ENCODE assay signal across 15 cellular contexts in the genomic region with DNA sequence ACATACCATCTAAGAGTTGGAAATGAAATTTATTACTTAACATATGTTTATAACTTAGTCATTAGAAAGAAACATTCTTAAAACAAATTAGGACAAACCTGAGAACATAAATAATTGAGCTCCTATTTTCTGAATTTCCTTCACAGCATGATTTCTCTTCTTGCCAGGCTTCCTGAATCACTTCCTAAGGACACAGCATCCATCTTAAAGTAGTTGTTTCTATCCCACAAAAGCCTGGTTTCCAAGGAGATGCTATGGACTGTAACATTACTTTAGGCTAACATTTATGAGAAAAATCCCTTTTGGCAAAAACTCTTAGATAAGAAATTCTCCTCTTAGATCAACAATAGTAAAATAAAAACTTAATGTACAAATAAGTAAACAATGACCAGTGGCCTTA.
A peak's percentile ranks its signal among the peaks of the same experiment; 100 is the strongest.
DNase-seq lines count a peak whose midpoint lies in the region; ATAC-seq and TF ChIP-seq lines count a peak whose summit lies in the region.
"Had no signal": no experiment of that assay in that cellular context is flagged by ENCODE, and none has a peak within 500 bp of the region (broad histone marks: within the 10 kb centered on the region; RNA-seq: fewer than 3 reads in every experiment).

No MANE protein-coding gene starts in this region.

- H3K18ac ChIP-seq in IMR-90 (ENCODE audit: low read depth, low read length) (no peak overlapping the region), mesenchymal stem cell (ENCODE audit: low read depth in 1 of 2, low read length in 2 of 2) (no peak overlapping the region)

- H2AK5ac ChIP-seq in IMR-90 (ENCODE audit: low read depth, low read length): no peak overlapping the region
- H2AK5ac ChIP-seq in mesenchymal stem cell (ENCODE audit: low read length, severe bottlenecking): no peak overlapping the region

- H2BK12ac ChIP-seq in mesenchymal stem cell (ENCODE audit: low read length in 2 of 2): no peak overlapping the region

- H3K9me1 ChIP-seq in IMR-90 (ENCODE audit: insufficient read depth, low read length): no peaks in the 10 kb centered on the region

- H3K79me1 ChIP-seq in IMR-90 (ENCODE audit: low read depth in 1 of 2, low read length in 2 of 2) (peaks cover 6 to 14% of the 10 kb centered on the region in 2 experiments; a peak in 2 of 4 replicates), mesenchymal stem cell (replicated peaks; ENCODE audit: low read length, poor library complexity, severe bottlenecking) (peaks cover 16% of the 10 kb centered on the region)

- no peaks in the 10 kb centered on the region for H4K20me1 ChIP-seq in IMR-90 (ENCODE audit: insufficient read depth, low read length)
- H4K20me1 ChIP-seq: BLaER1 had no signal

- BruUV-seq in IMR-90 (replicated peaks; lab: Mats Ljungman, UMichigan): no TSS peak

- no peak overlapping the region for H3K14ac ChIP-seq in IMR-90 (replicated peaks; ENCODE audit: low read depth, low read length)
- no peak overlapping the region for H3K14ac ChIP-seq in mesenchymal stem cell (ENCODE audit: low read length in 2 of 2)

- H2AK9ac ChIP-seq in IMR-90 (replicated peaks; ENCODE audit: low read depth, low read length, poor library complexity): no peak overlapping the region

- H2BK20ac ChIP-seq in IMR-90 (ENCODE audit: low read depth, low read length): no peak overlapping the region

- TF ChIP-seq RAD21 in IMR-90 (IDR thresholded peaks at IDR 0.05; ENCODE audit: low read length): no peak

- DNase-seq in IMR-90 (peak; percentile 17), mesenchymal stem cell (no peak), middle frontal gyrus (ENCODE audit: extremely low spot score, low spot score) (no peak), NCI-H526 treated with DMSO at 0.1 percent for 48 hours (lab: John Stamatoyannopoulos, UW) (no peak)
- DNase-seq: CD8-positive, alpha-beta memory T cell; DMS 273 treated with DMSO at 0.1 percent for 48 hours; MV-4-11; NCI-H1417 treated with DMSO at 0.1 percent for 48 hours; NCI-H2029 treated with DMSO at 0.1 percent for 48 hours; NCI-H226 had no signal

- TF ChIP-seq CTCF in IMR-90 (conservative IDR thresholded peaks at IDR 0.05; ENCODE audit: low read depth, low read length): no peak

- H4K5ac ChIP-seq in IMR-90 (ENCODE audit: low read depth, low read length): no peak overlapping the region

- H3K56ac ChIP-seq in IMR-90 (ENCODE audit: extremely low read depth, insufficient read depth, low read length): no peak overlapping the region

- dilution Hi-C loops in IMR-90 (cut with HindIII; ENCODE audit: low sequenced_read_pairs, unreplicated experiment): no loop called here

- H2BK15ac ChIP-seq in IMR-90 (ENCODE audit: low read depth, low read length) (no peak overlapping the region), mesenchymal stem cell (ENCODE audit: low read depth, poor library complexity, severe bottlenecking) (no peak overlapping the region)

- H3K9ac ChIP-seq in IMR-90 (ENCODE audit: low read depth, low read length) (no peak overlapping the region), mesenchymal stem cell (ENCODE audit: low read length) (peak overlapping the region; percentile 43)
- H3K9ac ChIP-seq: BLaER1 had no signal

- H2BK120ac ChIP-seq in IMR-90 (ENCODE audit: low read depth, low read length) (no peak overlapping the region), mesenchymal stem cell (ENCODE audit: low read depth, low read length) (no peak overlapping the region)

- in situ Hi-C loops in IMR-90 (cut with MboI; ENCODE audit: low sequenced_read_pairs): loop anchor here (5.0 to 25.0 kb wide), 3 partner anchors 222 to 632 kb away; no protein-coding TSS in a partner anchor

- CTCF ChIA-PET in IMR-90 (lab: Yijun Ruan, JAX): interaction anchor here (0.7 kb wide), 1 partner anchor 224 kb away, joined by 3 read pairs; no protein-coding TSS in a partner anchor

- H4K91ac ChIP-seq in IMR-90 (ENCODE audit: insufficient read depth, low read depth, low read length) (no peak overlapping the region), mesenchymal stem cell (ENCODE audit: low read length) (no peak overlapping the region)

- no peak for TF ChIP-seq POLR2A in IMR-90 (IDR thresholded peaks at IDR 0.05; ENCODE audit: low read depth, low read length)

- H3K4ac ChIP-seq in IMR-90 (ENCODE audit: low read depth, low read length) (no peak overlapping the region), mesenchymal stem cell (ENCODE audit: low read depth in 1 of 2, low read length in 2 of 2) (no peak overlapping the region)

- H3K9me3 ChIP-seq in IMR-90 (ENCODE audit: control insufficient read depth, insufficient read depth, low read length): no peaks in the 10 kb centered on the region
- H3K9me3 ChIP-seq in ectodermal cell (ENCODE audit: control insufficient read depth, low read length): no peaks in the 10 kb centered on the region
- H3K9me3 ChIP-seq in mesenchymal stem cell (ENCODE audit: control insufficient read depth, low read length): no peaks in the 10 kb centered on the region

- H3K4me1 ChIP-seq in IMR-90 (ENCODE audit: control insufficient read depth, insufficient read depth, low read length) (peaks cover 4% of the 10 kb centered on the region), ectodermal cell (ENCODE audit: control insufficient read depth, insufficient read depth, low read length) (no peaks in the 10 kb centered on the region), mesenchymal stem cell (ENCODE audit: control insufficient read depth, insufficient read depth, low read depth, low read length) (no peaks in the 10 kb centered on the region)
- H3K4me1 ChIP-seq: BLaER1 had no signal

- POLR2A ChIA-PET in IMR-90 (lab: Charles Lee; ENCODE audit: unreplicated experiment): no interaction called here

- no peak overlapping the region for H2AFZ ChIP-seq in IMR-90 (replicated peaks; ENCODE audit: low read length, poor library complexity)
- no peak overlapping the region for H2AFZ ChIP-seq in mesenchymal stem cell (ENCODE audit: low read depth, low read length)

- ATAC-seq in IMR-90 (ENCODE audit: low read depth) (no peak), HG03469 (IDR thresholded peaks at IDR 0.05; ENCODE audit: unreplicated experiment) (no peak), HG02852 (IDR thresholded peaks at IDR 0.05; ENCODE audit: unreplicated experiment) (no peak)

- H3K4me3 ChIP-seq in IMR-90 (ENCODE audit: insufficient read depth, low read depth, low read length) (no peak overlapping the region), ectodermal cell (ENCODE audit: insufficient read depth, low read depth, low read length) (no peak overlapping the region), mesenchymal stem cell (ENCODE audit: insufficient read depth in 1 of 2, low read depth in 1 of 2, low read length in 2 of 2) (no peak overlapping the region)
- H3K4me3 ChIP-seq: BLaER1 had no signal

- H3K23ac ChIP-seq in IMR-90 (ENCODE audit: low read depth, low read length) (no peak overlapping the region), mesenchymal stem cell (ENCODE audit: low read length in 2 of 2) (no peak overlapping the region)

- H3K4me2 ChIP-seq in IMR-90 (ENCODE audit: low read depth, low read length) (no peak overlapping the region), mesenchymal stem cell (ENCODE audit: low read length, poor library complexity, severe bottlenecking) (no peak overlapping the region)
- H3K4me2 ChIP-seq: BLaER1 had no signal

- no peak overlapping the region for H2BK5ac ChIP-seq in IMR-90 (ENCODE audit: low read depth, low read length, poor library complexity, severe bottlenecking)
- H2BK5ac ChIP-seq in mesenchymal stem cell (ENCODE audit: low read depth, low read length, poor library complexity, severe bottlenecking): no peak overlapping the region

- H4K8ac ChIP-seq in IMR-90 (ENCODE audit: low read depth in 2 of 2, low read length in 2 of 2) (no peak overlapping the region), mesenchymal stem cell (ENCODE audit: low read length) (no peak overlapping the region)

- H3K27ac ChIP-seq in IMR-90 (ENCODE audit: insufficient read depth, low read length) (no peak overlapping the region), ectodermal cell (ENCODE audit: insufficient read depth, low read depth, low read length, poor library complexity, severe bottlenecking) (peak overlapping the region; percentile 69), mesenchymal stem cell (ENCODE audit: low read length, poor library complexity, severe bottlenecking) (no peak overlapping the region)
- H3K27ac ChIP-seq: BLaER1, RWPE1 had no signal

- H3K36me3 ChIP-seq in IMR-90 (ENCODE audit: control insufficient read depth, insufficient read depth, low read length): no peaks in the 10 kb centered on the region
- no peaks in the 10 kb centered on the region for H3K36me3 ChIP-seq in ectodermal cell (ENCODE audit: control insufficient read depth, insufficient read depth, low read length)
- H3K36me3 ChIP-seq in mesenchymal stem cell (ENCODE audit: control insufficient read depth in 1 of 2, insufficient read depth in 2 of 2, low read depth in 1 of 2, low read length in 2 of 2): no peaks in the 10 kb centered on the region
- H3K36me3 ChIP-seq: BLaER1 had no signal

- intact Hi-C loops in IMR-90 (cut with micrococcal nuclease): loop anchor here (5.0 to 10.0 kb wide), 3 partner anchors 167 to 550 kb away; a partner anchor contains a TSS

- no peaks in the 10 kb centered on the region for H3K27me3 ChIP-seq in IMR-90 (ENCODE audit: control insufficient read depth, insufficient read depth, low read length)
- H3K27me3 ChIP-seq in ectodermal cell (ENCODE audit: control insufficient read depth, insufficient read depth, low read length, poor library complexity, severe bottlenecking): no peaks in the 10 kb centered on the region
- H3K27me3 ChIP-seq in mesenchymal stem cell (ENCODE audit: control insufficient read depth in 1 of 2, insufficient read depth in 1 of 2, low read length in 2 of 2): no peaks in the 10 kb centered on the region
- H3K27me3 ChIP-seq: BLaER1 had no signal

TF ChIP-seq in IMR-90, 13 proteins besides CTCF, POLR2A, EP300 and RAD21:
- TF ChIP-seq MAFK (IDR thresholded peaks at IDR 0.05; ENCODE audit: low read depth, low read length): no peak
- no peak for TF ChIP-seq RCOR1 (IDR thresholded peaks at IDR 0.05; ENCODE audit: insufficient replicate concordance, low read length)
